9 cellular contexts compared by ENCODE assay signal in genomic region chr19:32599736-32600157, GRCh38. TPM values are rescaled to one million over a fixed set of nuclear protein-coding genes. Genes with fewer than 3 reads are reported as not detected.
A peak's percentile ranks its signal among the peaks of the same experiment; 100 is the strongest.
DNase-seq lines count a peak whose midpoint lies in the region; FAIRE-seq and TF ChIP-seq lines count a peak whose summit lies in the region.
"Had no signal": no experiment of that assay in that cellular context is flagged by ENCODE, and none has a peak within 500 bp of the region (broad histone marks: within the 10 kb centered on the region; RNA-seq: fewer than 3 reads in every experiment).

No MANE protein-coding gene starts in this region.

- H3K4me3 ChIP-seq in A673 (ENCODE audit: low read depth, low read length, poor library complexity, severe bottlenecking): no peak overlapping the region

- peak; percentile 66 for FAIRE-seq in TTC549 (lab: Jason Lieb, UNC)

- CTCF ChIA-PET in A673 (lab: Charles Lee): interaction anchor here (0.5 to 1.0 kb wide), 3 partner anchors 52 to 371 kb away, joined by 3 to 9 read pairs (median 4); no protein-coding TSS in a partner anchor

- H3K9me3 ChIP-seq in A673 (ENCODE audit: low read depth, low read length, poor library complexity, severe bottlenecking): no peaks in the 10 kb centered on the region

- H3K27ac ChIP-seq in A673 (ENCODE audit: low read depth, low read length, poor library complexity, severe bottlenecking): no peak overlapping the region

- H3K4me1 ChIP-seq in A673 (ENCODE audit: insufficient read depth, low read length, poor library complexity, severe bottlenecking): no peaks in the 10 kb centered on the region

- H3K27me3 ChIP-seq in A673 (replicated peaks; ENCODE audit: insufficient read depth, low read depth, low read length, poor library complexity): no peaks in the 10 kb centered on the region

- POLR2A ChIA-PET in A673 (lab: Charles Lee; ENCODE audit: low non-redundant PET): no interaction called here

- peaks cover 55% of the 10 kb centered on the region for H3K36me3 ChIP-seq in A673 (ENCODE audit: insufficient read depth, low read length, poor library complexity, severe bottlenecking)

- no TSS peak for BruUV-seq in A673 (replicated peaks; lab: Mats Ljungman, UMichigan)

- intact Hi-C loops in A673 (cut with micrococcal nuclease; ENCODE audit: unreplicated experiment): no loop called here

- DNase-seq in A673 (ENCODE audit: low spot score) (peak; percentile 71), NCI-H2029 (lab: John Stamatoyannopoulos, UW) (peak; percentile 51), dermis blood vessel endothelial cell (peak; percentile 82), lung microvascular endothelial cell (ENCODE audit: low read depth in 2 of 2) (peak; percentile 77 to 84), superior temporal gyrus (ENCODE audit: extremely low spot score) (peak; percentile 78), putamen (ENCODE audit: low spot score) (no peak)
- DNase-seq: left cardiac atrium had no signal

- TF ChIP-seq CTCF in A673 (conservative IDR thresholded peaks at IDR 0.05; ENCODE audit: low read depth, low read length) (peak; percentile 89), GM12874 (IDR thresholded peaks at IDR 0.05; ENCODE audit: insufficient read depth, low read depth, low read length) (peak; percentile 58)

RNA-seq across cellular contexts. Expression of gene PDCD5, which starts 18.8 kb away (rescaled TPM):
- 242 and 255 TPM in 2 replicates for total RNA-seq in A673 (2021)
- total RNA-seq in dermis blood vessel endothelial cell: 90.0 and 105 TPM in 2 replicates
- 70.6 and 76.6 TPM in 2 replicates for total RNA-seq in lung microvascular endothelial cell
